In the genomic region with DNA sequence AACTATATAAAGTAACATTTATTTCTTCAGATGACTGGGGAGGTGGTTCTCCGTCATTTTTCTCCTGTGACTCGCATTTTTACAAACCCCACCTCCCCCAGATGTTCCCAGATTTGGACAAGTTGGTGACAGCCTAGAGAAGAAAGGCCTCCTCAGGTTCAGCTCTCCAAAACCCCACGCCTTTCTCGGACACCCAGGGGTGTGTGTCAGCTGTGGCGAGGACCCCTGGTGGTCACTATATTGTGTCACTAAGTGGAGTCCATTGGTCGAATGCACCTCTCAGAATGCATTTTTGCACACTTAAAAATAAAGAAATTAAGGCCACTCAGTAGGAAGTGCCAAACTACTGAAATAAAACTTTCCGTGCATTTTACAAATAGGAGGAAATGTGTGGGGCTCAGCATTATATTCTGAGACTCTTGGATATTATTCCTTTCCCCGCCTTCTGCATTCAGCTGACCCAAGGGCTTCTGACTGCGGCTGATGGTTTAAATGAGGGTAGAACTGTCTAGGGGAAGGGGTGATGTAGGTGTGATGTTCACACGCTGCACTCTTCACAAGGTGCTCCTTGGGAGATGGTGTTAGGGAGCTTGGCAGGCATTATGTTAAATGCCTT, we compare ENCODE assay signal across 8 cellular contexts. TPM values are rescaled to one million over a fixed set of nuclear protein-coding genes. Genes with fewer than 3 reads are reported as not detected.
A peak's percentile ranks its signal among the peaks of the same experiment; 100 is the strongest.
DNase-seq lines count a peak whose midpoint lies in the region; ATAC-seq, FAIRE-seq and TF ChIP-seq lines count a peak whose summit lies in the region.

No MANE protein-coding gene starts in this region.

- no peak overlapping the region for H3K9ac ChIP-seq in mesenchymal stem cell (ENCODE audit: low read length)

- H3K79me1 ChIP-seq in mesenchymal stem cell (replicated peaks; ENCODE audit: low read length, poor library complexity, severe bottlenecking) = peaks cover 21% of the 10 kb centered on the region

- no peak for TF ChIP-seq EP300 in stomach (IDR thresholded peaks at IDR 0.05)

- H3K4me1 ChIP-seq in RWPE2 (ENCODE audit: insufficient read depth, poor library complexity, severe bottlenecking) (peaks cover 16% of the 10 kb centered on the region), mesenchymal stem cell (ENCODE audit: control insufficient read depth, insufficient read depth, low read depth, low read length) (peaks cover 17% of the 10 kb centered on the region), stomach (peaks cover 0 to 10% (median 2%) of the 10 kb centered on the region in 4 donors)

- peaks cover 48% of the 10 kb centered on the region for H3K36me3 ChIP-seq in RWPE2 (ENCODE audit: low read depth)
- peaks cover 1% of the 10 kb centered on the region for H3K36me3 ChIP-seq in bronchial epithelial cell (ENCODE audit: control insufficient read depth, insufficient read depth, low read length)
- H3K36me3 ChIP-seq in mesenchymal stem cell (ENCODE audit: control insufficient read depth in 1 of 2, insufficient read depth in 2 of 2, low read depth in 1 of 2, low read length in 2 of 2) = peaks cover 20 to 98% of the 10 kb centered on the region in 2 experiments
- peaks cover 31 to 98% (median 90%) of the 10 kb centered on the region in 4 donors for H3K36me3 ChIP-seq in stomach

- H3K27me3 ChIP-seq in RWPE2 (ENCODE audit: insufficient read depth, poor library complexity, severe bottlenecking) (no peaks in the 10 kb centered on the region), bronchial epithelial cell (ENCODE audit: control insufficient read depth, insufficient read depth, low read length) (no peaks in the 10 kb centered on the region), mesenchymal stem cell (ENCODE audit: control insufficient read depth in 1 of 2, insufficient read depth in 1 of 2, low read length in 2 of 2) (no peaks in the 10 kb centered on the region), stomach (no peaks in the 10 kb centered on the region)

- H2BK12ac ChIP-seq in mesenchymal stem cell (ENCODE audit: low read length in 2 of 2) = no peak overlapping the region

- H3K4me3 ChIP-seq in RWPE2 (ENCODE audit: severe bottlenecking) (no peak overlapping the region), bronchial epithelial cell (ENCODE audit: low read depth, low read length) (no peak overlapping the region), mesenchymal stem cell (ENCODE audit: insufficient read depth in 1 of 2, low read depth in 1 of 2, low read length in 2 of 2) (no peak overlapping the region), stomach (no peak overlapping the region)

- no peak overlapping the region for H3K23ac ChIP-seq in mesenchymal stem cell (ENCODE audit: low read length in 2 of 2)

- H3K14ac ChIP-seq in mesenchymal stem cell (ENCODE audit: low read length in 2 of 2) = no peak overlapping the region

- TF ChIP-seq POLR2A in stomach (IDR thresholded peaks at IDR 0.05) = no peak

- no peak overlapping the region for H3K18ac ChIP-seq in mesenchymal stem cell (ENCODE audit: low read depth in 1 of 2, low read length in 2 of 2)

- DNase-seq in GM19238 (ENCODE audit: insufficient read length, low spot score) = peak; percentile 11
- DNase-seq in RWPE2 (ENCODE audit: low spot score) = no peak
- no peak for DNase-seq in bronchial epithelial cell (ENCODE audit: low read depth)
- DNase-seq in mesenchymal stem cell = peak; percentile 59
- DNase-seq in stomach = peak; percentile 61
- no peak for DNase-seq in mesenteric fat pad (ENCODE audit: low spot score)
- no peak for DNase-seq in epidermal melanocyte (ENCODE audit: insufficient read length, low spot score)

- no peak overlapping the region for H4K91ac ChIP-seq in mesenchymal stem cell (ENCODE audit: low read length)

- H2BK5ac ChIP-seq in mesenchymal stem cell (ENCODE audit: low read depth, low read length, poor library complexity, severe bottlenecking) = peak overlapping the region; percentile 59

- no peak overlapping the region for H3K4me2 ChIP-seq in mesenchymal stem cell (ENCODE audit: low read length, poor library complexity, severe bottlenecking)

- H3K27ac ChIP-seq in C4-2B (no peak overlapping the region), RWPE2 (ENCODE audit: poor library complexity, severe bottlenecking) (peak overlapping the region; percentile 57), mesenchymal stem cell (ENCODE audit: low read length, poor library complexity, severe bottlenecking) (peak overlapping the region; percentile 79), stomach (no peak overlapping the region)

- no peak overlapping the region for H3K4ac ChIP-seq in mesenchymal stem cell (ENCODE audit: low read depth in 1 of 2, low read length in 2 of 2)

- no peak overlapping the region for H2BK120ac ChIP-seq in mesenchymal stem cell (ENCODE audit: low read depth, low read length)

- no peak overlapping the region for H2BK15ac ChIP-seq in mesenchymal stem cell (ENCODE audit: low read depth, poor library complexity, severe bottlenecking)

- no peak overlapping the region for H2AFZ ChIP-seq in mesenchymal stem cell (ENCODE audit: low read depth, low read length)

- H3K9me3 ChIP-seq in RWPE2 (ENCODE audit: severe bottlenecking) (no peaks in the 10 kb centered on the region), mesenchymal stem cell (ENCODE audit: control insufficient read depth, low read length) (no peaks in the 10 kb centered on the region), stomach (no peaks in the 10 kb centered on the region)

- 84% methylated on average over 6 of the region's 10 CpGs for WGBS in mesenchymal stem cell
- WGBS in stomach, 5 donors = 62 to 71% (median 66%) methylated on average over 10 of the region's 10 CpGs

- H2AK5ac ChIP-seq in mesenchymal stem cell (ENCODE audit: low read length, severe bottlenecking) = peak overlapping the region; percentile 76

- peak; percentile 76 for TF ChIP-seq CTCF in C4-2B (conservative IDR thresholded peaks at IDR 0.05)
- peak; percentile 66 for TF ChIP-seq CTCF in RWPE2 (IDR thresholded peaks at IDR 0.05; ENCODE audit: poor library complexity, severe bottlenecking)
- peak; percentile 43 for TF ChIP-seq CTCF in bronchial epithelial cell (IDR thresholded peaks at IDR 0.05; ENCODE audit: insufficient read depth, low read length, severe bottlenecking)
- peak in 4 of 7 experiments; percentile 40 to 61 (median 52) for TF ChIP-seq CTCF in stomach (IDR thresholded peaks at IDR 0.05)

- FAIRE-seq in bronchial epithelial cell (lab: Jason Lieb, UNC) = no peak

- intact Hi-C loops in stomach (cut with DNase I; ENCODE audit: low total_unique reads) = no loop called here

- H4K8ac ChIP-seq in mesenchymal stem cell (ENCODE audit: low read length) = no peak overlapping the region

- ATAC-seq in RWPE2 (ENCODE audit: low read depth) = peak; percentile 32; the same call in 1 of the 3 replicates

RNA-seq across cellular contexts. Expression of a gene that starts 47.6 kb away (rescaled TPM):
- total RNA-seq in bronchial epithelial cell (11.8 and 12.9 TPM in 2 replicates), stomach (10 to 100 TPM in 3 of 5 donors, 1 to 10 TPM in 2; 5.8 to 44.2 (median 33.5) TPM), mesenteric fat pad (237 TPM)
- polyA plus RNA-seq in mesenchymal stem cell (2013, experiment 1 of 2) = 49.5 TPM
- 50.6 TPM for polyA plus RNA-seq in mesenchymal stem cell (2013, experiment 2 of 2)
- 10 to 100 TPM; 11.0 to 20.9 (median 14.7) TPM for polyA plus RNA-seq in stomach

Comparison
In these comparisons a context has a peak if more than half of its experiments do, and no peak if none do; other contexts are left out.
1. H3K27ac ChIP-seq: peak in RWPE2 (single experiment) and mesenchymal stem cell (single experiment); none in C4-2B (single experiment) and stomach (0 of 5).
2. DNase-seq: peak in GM19238 (single experiment), mesenchymal stem cell (single experiment) and stomach (single experiment); none in RWPE2 (single experiment), bronchial epithelial cell (single experiment), mesenteric fat pad (single experiment) and epidermal melanocyte (single experiment).
3. Peak in every context shown above with its lines, with median percentiles within 50 percentile points of each other: CTCF ChIP-seq.